In genomic region chr19:48558018-48558684, GRCh38 we compare ENCODE assay signal across 9 cellular contexts. TPM values are rescaled to one million over a fixed set of nuclear protein-coding genes. Genes with fewer than 3 reads are reported as not detected.
DNase-seq lines count a peak whose midpoint lies in the region; ATAC-seq and TF ChIP-seq lines count a peak whose summit lies in the region.
"Had no signal": no experiment of that assay in that cellular context is flagged by ENCODE, and none has a peak within 500 bp of the region (broad histone marks: within the 10 kb centered on the region; RNA-seq: fewer than 3 reads in every experiment).

No MANE protein-coding gene starts in this region.

- H2AFZ ChIP-seq in mesenchymal stem cell (ENCODE audit: low read depth, low read length), result peak overlapping the region; percentile 77

- H3K4me2 ChIP-seq in mesenchymal stem cell (ENCODE audit: low read length, poor library complexity, severe bottlenecking), result peak overlapping the region; percentile 41

- H3K79me1 ChIP-seq in mesenchymal stem cell (replicated peaks; ENCODE audit: low read length, poor library complexity, severe bottlenecking), result no peaks in the 10 kb centered on the region

- no peak overlapping the region for H3K23ac ChIP-seq in mesenchymal stem cell (ENCODE audit: low read length in 2 of 2)

- DNase-seq in AG10803 (ENCODE audit: low read depth) (peak; percentile 70), mesenchymal stem cell (peak; percentile 68), NCI-H1417 (lab: John Stamatoyannopoulos, UW) (no peak), NCI-H446 treated with DMSO at 0.1 percent for 48 hours (lab: John Stamatoyannopoulos, UW) (no peak)
- no peak for DNase-seq in stimulated activated naive CD4-positive, alpha-beta T cell treated with Interleukin-2 at 50 U/mL for 16 hours (lab: John Stamatoyannopoulos, UW)
- DNase-seq: CD8-positive, alpha-beta memory T cell had no signal

- no peak overlapping the region for H3K4ac ChIP-seq in mesenchymal stem cell (ENCODE audit: low read depth in 1 of 2, low read length in 2 of 2)

- H3K36me3 ChIP-seq in HUES64 (ENCODE audit: insufficient read depth, low read length) (no peaks in the 10 kb centered on the region), duodenal mucosa (ENCODE audit: control insufficient read depth in 1 of 2, insufficient read depth in 2 of 2, low read length in 2 of 2) (no peaks in the 10 kb centered on the region), mesenchymal stem cell (ENCODE audit: control insufficient read depth in 1 of 2, insufficient read depth in 2 of 2, low read depth in 1 of 2, low read length in 2 of 2) (no peaks in the 10 kb centered on the region)

- 23% methylated on average over 27 of the region's 27 CpGs for WGBS in HUES64
- 37% methylated on average over 27 of the region's 27 CpGs for WGBS in mesenchymal stem cell

- no peak overlapping the region for H3K27ac ChIP-seq in HUES64 (ENCODE audit: low read depth, low read length)
- H3K27ac ChIP-seq in duodenal mucosa (ENCODE audit: low read depth, low read length), result peak overlapping the region; percentile 22
- no peak overlapping the region for H3K27ac ChIP-seq in mesenchymal stem cell (ENCODE audit: low read length, poor library complexity, severe bottlenecking)

- no peak overlapping the region for H4K8ac ChIP-seq in mesenchymal stem cell (ENCODE audit: low read length)

- H2BK12ac ChIP-seq in mesenchymal stem cell (ENCODE audit: low read length in 2 of 2), result peak overlapping the region in 1 of 2 experiments; percentile 7

- H3K9ac ChIP-seq in HUES64 (ENCODE audit: low read depth, low read length) (no peak overlapping the region), duodenal mucosa (ENCODE audit: low read depth in 1 of 2, low read length in 2 of 2) (peak overlapping the region in 1 of 2 donors; percentile 25), mesenchymal stem cell (ENCODE audit: low read length) (peak overlapping the region; percentile 78)

- peaks cover 12% of the 10 kb centered on the region; the same call in 1 of the 2 replicates for H3K4me1 ChIP-seq in HUES64 (ENCODE audit: insufficient read depth, low read length)
- peaks cover 8 to 23% of the 10 kb centered on the region in 2 donors for H3K4me1 ChIP-seq in duodenal mucosa (ENCODE audit: control insufficient read depth in 1 of 2, insufficient read depth in 2 of 2, low read length in 2 of 2)
- H3K4me1 ChIP-seq in mesenchymal stem cell (ENCODE audit: control insufficient read depth, insufficient read depth, low read depth, low read length), result peaks cover 24% of the 10 kb centered on the region

- H2BK5ac ChIP-seq in mesenchymal stem cell (ENCODE audit: low read depth, low read length, poor library complexity, severe bottlenecking), result no peak overlapping the region

- H3K18ac ChIP-seq in mesenchymal stem cell (ENCODE audit: low read depth in 1 of 2, low read length in 2 of 2), result peak overlapping the region in 1 of 2 experiments; percentile 25

- H2AK5ac ChIP-seq in mesenchymal stem cell (ENCODE audit: low read length, severe bottlenecking), result no peak overlapping the region

- H3K4me3 ChIP-seq in AG10803 (ENCODE audit: low read length) (no peak overlapping the region), HUES64 (ENCODE audit: low read length) (peak overlapping the region; percentile 21; the same call in 1 of the 2 replicates), duodenal mucosa (ENCODE audit: low read depth in 1 of 2, low read length in 2 of 2) (peak overlapping the region in 1 of 2 donors; percentile 10), mesenchymal stem cell (ENCODE audit: insufficient read depth in 1 of 2, low read depth in 1 of 2, low read length in 2 of 2) (peak overlapping the region in 1 of 2 experiments; percentile 0)

- H3K27me3 ChIP-seq in HUES64 (ENCODE audit: insufficient read depth, low read length) (no peaks in the 10 kb centered on the region), duodenal mucosa (ENCODE audit: control insufficient read depth in 1 of 2, insufficient read depth in 2 of 2, low read length in 2 of 2) (peaks cover 0 to 4% of the 10 kb centered on the region in 2 donors), mesenchymal stem cell (ENCODE audit: control insufficient read depth in 1 of 2, insufficient read depth in 1 of 2, low read length in 2 of 2) (no peaks in the 10 kb centered on the region)

- no peak for ATAC-seq in HG03280 (IDR thresholded peaks at IDR 0.05; ENCODE audit: unreplicated experiment)

- no peak overlapping the region for H2BK15ac ChIP-seq in mesenchymal stem cell (ENCODE audit: low read depth, poor library complexity, severe bottlenecking)

- H3K14ac ChIP-seq in mesenchymal stem cell (ENCODE audit: low read length in 2 of 2), result no peak overlapping the region

- no peaks in the 10 kb centered on the region for H3K9me3 ChIP-seq in HUES64 (ENCODE audit: insufficient read depth, low read depth, low read length)
- H3K9me3 ChIP-seq in duodenal mucosa (ENCODE audit: control insufficient read depth in 1 of 2, low read length in 2 of 2), result no peaks in the 10 kb centered on the region
- no peaks in the 10 kb centered on the region for H3K9me3 ChIP-seq in mesenchymal stem cell (ENCODE audit: control insufficient read depth, low read length)

- peak overlapping the region; percentile 2 for H4K91ac ChIP-seq in mesenchymal stem cell (ENCODE audit: low read length)

- H2BK120ac ChIP-seq in mesenchymal stem cell (ENCODE audit: low read depth, low read length), result no peak overlapping the region

- no peak for TF ChIP-seq CTCF in AG10803 (conservative IDR thresholded peaks at IDR 0.05; ENCODE audit: low read length)

RNA-seq across cellular contexts. Expression of gene SULT2B1, which starts 6.2 kb away (rescaled TPM):
- polyA plus RNA-seq in HUES64 (2013, experiment 1 of 2), result not detected
- not detected for polyA plus RNA-seq in HUES64 (2013, experiment 2 of 2)
- 0.83 TPM for polyA plus RNA-seq in mesenchymal stem cell (2013, experiment 1 of 2)
- polyA plus RNA-seq in mesenchymal stem cell (2013, experiment 2 of 2), result 0.70 TPM
- polyA plus RNA-seq: CD8-positive, alpha-beta memory T cell had no signal

RNA-seq across cellular contexts. Expression of gene LMTK3, which starts 46.5 kb away (rescaled TPM):
- polyA plus RNA-seq in HUES64 (2013, experiment 1 of 2), result 4.9 TPM
- 5.5 TPM for polyA plus RNA-seq in HUES64 (2013, experiment 2 of 2)
- 0.66 TPM for polyA plus RNA-seq in mesenchymal stem cell (2013, experiment 1 of 2)
- 0.55 TPM for polyA plus RNA-seq in mesenchymal stem cell (2013, experiment 2 of 2)
- polyA plus RNA-seq: CD8-positive, alpha-beta memory T cell had no signal

RNA-seq across cellular contexts. Expression of gene SPACA4, which starts 48.4 kb away (rescaled TPM):
- not detected for polyA plus RNA-seq in HUES64 (2013, experiment 1 of 2)
- polyA plus RNA-seq in HUES64 (2013, experiment 2 of 2), result not detected
- not detected for polyA plus RNA-seq in mesenchymal stem cell (2013, experiment 1 of 2)
- polyA plus RNA-seq in mesenchymal stem cell (2013, experiment 2 of 2), result not detected
- polyA plus RNA-seq: CD8-positive, alpha-beta memory T cell had no signal

RNA-seq across cellular contexts. Expression of gene FAM83E, which starts 56.7 kb away (rescaled TPM):
- 1.1 TPM for polyA plus RNA-seq in HUES64 (2013, experiment 1 of 2)
- 1.3 TPM for polyA plus RNA-seq in HUES64 (2013, experiment 2 of 2)
- 0.03 TPM for polyA plus RNA-seq in mesenchymal stem cell (2013, experiment 1 of 2)
- 0.04 TPM for polyA plus RNA-seq in mesenchymal stem cell (2013, experiment 2 of 2)
- polyA plus RNA-seq: CD8-positive, alpha-beta memory T cell had no signal

Comparison
In these comparisons a context has a peak if more than half of its experiments do, and no peak if none do; other contexts are left out.
1. DNase-seq: peak in AG10803 (single experiment) and mesenchymal stem cell (single experiment); none in stimulated activated naive CD4-positive, alpha-beta T cell treated with Interleukin-2 at 50 U/mL for 16 hours (single experiment), NCI-H1417 (0 of 3) and NCI-H446 treated with DMSO at 0.1 percent for 48 hours (single experiment).